ENCODE assay signal across 18 cellular contexts in the genomic region with DNA sequence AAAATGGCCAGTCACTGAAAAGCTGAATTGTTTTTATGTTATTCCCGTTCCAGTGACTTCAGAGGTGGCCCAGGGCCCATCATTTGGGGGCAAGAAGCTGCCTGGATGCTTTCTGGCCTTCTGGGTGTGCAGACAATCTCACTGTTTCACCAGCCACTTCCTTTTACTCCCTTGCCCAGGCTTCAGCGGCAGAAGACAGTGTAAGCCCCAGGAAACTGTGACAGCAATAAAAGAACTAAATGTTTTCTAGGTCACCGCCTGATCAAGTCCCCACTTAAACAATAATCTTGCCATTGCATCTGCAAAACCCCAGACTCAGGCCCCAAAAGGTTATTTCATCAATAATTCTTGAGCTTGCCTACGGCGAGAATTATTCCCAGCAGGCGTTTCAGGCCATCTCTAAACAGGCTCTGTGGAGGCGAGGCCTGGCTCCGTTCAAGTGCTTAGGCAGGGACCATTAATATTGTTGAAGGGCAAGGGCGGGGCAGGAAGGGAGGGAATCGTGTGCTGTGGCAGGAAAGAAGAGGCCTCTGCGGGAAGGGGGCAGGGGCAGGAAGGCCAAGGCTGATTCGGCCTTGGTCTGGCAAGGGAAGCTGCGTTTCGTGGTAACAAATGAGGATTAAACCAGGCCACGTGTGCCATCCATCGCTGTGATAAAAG.
DNase-seq lines count a peak whose midpoint lies in the region; ATAC-seq, FAIRE-seq and TF ChIP-seq lines count a peak whose summit lies in the region.
"Had no signal": no experiment of that assay in that cellular context is flagged by ENCODE, and none has a peak within 500 bp of the region (broad histone marks: within the 10 kb centered on the region; RNA-seq: fewer than 3 reads in every experiment).

No MANE protein-coding gene starts in this region.

- no peak for ATAC-seq in GM18868 (IDR thresholded peaks at IDR 0.05; ENCODE audit: unreplicated experiment)
- no peak for ATAC-seq in PC-3

- BruUV-seq in PC-3 (replicated peaks; lab: Mats Ljungman, UMichigan): no TSS peak

- POLR2A ChIA-PET in PC-3 (lab: Charles Lee; ENCODE audit: unreplicated experiment): no interaction called here

- H3K9me3 ChIP-seq in spleen (peaks cover 0 to 6% (median 0%) of the 10 kb centered on the region in 8 donors), small intestine (ENCODE audit: control insufficient read depth, low read depth) (no peaks in the 10 kb centered on the region), PC-3 (ENCODE audit: low read length) (no peaks in the 10 kb centered on the region)
- H3K9me3 ChIP-seq: colonic mucosa, sigmoid colon, SJSA1 had no signal

- H3K36me3 ChIP-seq in spleen: no peaks in the 10 kb centered on the region
- H3K36me3 ChIP-seq in small intestine (ENCODE audit: control insufficient read depth in 2 of 2, insufficient read depth in 2 of 2, low read length in 2 of 2): no peaks in the 10 kb centered on the region
- no peaks in the 10 kb centered on the region for H3K36me3 ChIP-seq in PC-3 (ENCODE audit: low read depth, low read length)
- H3K36me3 ChIP-seq: colonic mucosa, esophagus muscularis mucosa, sigmoid colon, SJSA1 had no signal

- no peaks in the 10 kb centered on the region for H3K9me2 ChIP-seq in PC-3 (replicated peaks; ENCODE audit: low read length)

- intact Hi-C loops in spleen (cut with DNase I; ENCODE audit: low total_unique reads) (no loop called here), PC-3 (cut with micrococcal nuclease) (no loop called here)

- CTCF ChIA-PET in PC-3 (lab: Charles Lee): no interaction called here

- FAIRE-seq in small intestine (lab: Jason Lieb, UNC): no peak
- FAIRE-seq: A204.1, H54 had no signal

- no peak for TF ChIP-seq POLR2A in spleen (IDR thresholded peaks at IDR 0.05)

- WGBS in spleen, 5 donors: 20 to 38% (median 30%) methylated on average over 15 to 16 of the region's 16 CpGs
- 52 to 62% (median 57%) methylated on average over 16 of the region's 16 CpGs for WGBS in small intestine, 3 donors

- peaks cover 0 to 14% (median 6%) of the 10 kb centered on the region in 6 donors for H3K4me1 ChIP-seq in spleen
- H3K4me1 ChIP-seq in small intestine (ENCODE audit: control insufficient read depth in 2 of 2, insufficient read depth in 1 of 2, low read depth in 1 of 2, low read length in 1 of 2): no peaks in the 10 kb centered on the region
- H3K4me1 ChIP-seq in PC-3 (ENCODE audit: insufficient read depth, low read length): no peaks in the 10 kb centered on the region
- H3K4me1 ChIP-seq: colonic mucosa, esophagus muscularis mucosa, sigmoid colon, SJSA1 had no signal

- H3F3A ChIP-seq in PC-3 (ENCODE audit: low read length, unreplicated experiment): no peaks in the 10 kb centered on the region

- no peak overlapping the region for H3K4me2 ChIP-seq in PC-3 (ENCODE audit: low read length)
- H3K4me2 ChIP-seq: hepatocyte had no signal

- no peaks in the 10 kb centered on the region for H4K20me1 ChIP-seq in PC-3 (ENCODE audit: low read length)

- H3K9ac ChIP-seq in PC-3 (ENCODE audit: low read length): no peak overlapping the region

- H3K27ac ChIP-seq in spleen: peak overlapping the region in 7 of 8 donors; percentile 41 to 81 (median 72)
- H3K27ac ChIP-seq in small intestine (ENCODE audit: low read depth in 1 of 2, low read length in 1 of 2): no peak overlapping the region
- no peak overlapping the region for H3K27ac ChIP-seq in PC-3 (ENCODE audit: low read length)
- H3K27ac ChIP-seq: colonic mucosa, esophagus muscularis mucosa, hepatocyte, sigmoid colon, SJSA1 had no signal

- no peaks in the 10 kb centered on the region for H3K79me2 ChIP-seq in PC-3 (ENCODE audit: low read length)
- H3K79me2 ChIP-seq: hepatocyte had no signal

- no peak overlapping the region for H2AFZ ChIP-seq in PC-3 (ENCODE audit: low read length)
- H2AFZ ChIP-seq: hepatocyte had no signal

- no peak for TF ChIP-seq CTCF in spleen (IDR thresholded peaks at IDR 0.05 in 8 of 11, conservative IDR thresholded peaks at IDR 0.05 in 3 of 11)
- TF ChIP-seq CTCF in PC-3 (conservative IDR thresholded peaks at IDR 0.05; ENCODE audit: low read depth, low read length): no peak

- H3K4me3 ChIP-seq in spleen (no peak overlapping the region), small intestine (ENCODE audit: low read depth in 1 of 2, low read length in 2 of 2) (no peak overlapping the region), PC-3 (ENCODE audit: low read length) (no peak overlapping the region)
- H3K4me3 ChIP-seq: colonic mucosa, esophagus muscularis mucosa, hepatocyte, sigmoid colon, SJSA1 had no signal

- DNase-seq in NCI-H82 (lab: John Stamatoyannopoulos, UW): peak; percentile 37
- no peak for DNase-seq in NCI-H82 treated with DMSO at 0.1 percent for 48 hours (lab: John Stamatoyannopoulos, UW; ENCODE audit: unreplicated experiment)
- peak; percentile 23 for DNase-seq in NCI-H345 treated with DMSO at 0.1 percent for 48 hours (lab: John Stamatoyannopoulos, UW; ENCODE audit: unreplicated experiment)
- peak; percentile 17 for DNase-seq in central memory CD4-positive, alpha-beta T cell
- peak; percentile 85 for DNase-seq in spleen
- DNase-seq in small intestine: no peak
- DNase-seq in PC-3: no peak
- DNase-seq: colonic mucosa; KBM-7; NCI-H1694 treated with DMSO at 0.1 percent for 48 hours; sigmoid colon; stimulated activated naive CD4-positive, alpha-beta T cell treated with Interleukin-2 at 50 U/mL for 16 hours had no signal

- H3K27me3 ChIP-seq in spleen (replicated peaks in 1 of 7): no peaks in the 10 kb centered on the region
- H3K27me3 ChIP-seq in small intestine (ENCODE audit: control insufficient read depth in 2 of 2, insufficient read depth in 2 of 2, low read length in 2 of 2): no peaks in the 10 kb centered on the region
- peaks cover 68% of the 10 kb centered on the region for H3K27me3 ChIP-seq in PC-3 (ENCODE audit: low read length)
- H3K27me3 ChIP-seq: colonic mucosa, esophagus muscularis mucosa, sigmoid colon, SJSA1 had no signal

Comparison
In these comparisons a context has a peak if more than half of its experiments do, and no peak if none do; other contexts are left out.
1. DNase-seq: peak in NCI-H82 (single experiment), NCI-H345 treated with DMSO at 0.1 percent for 48 hours (single experiment), central memory CD4-positive, alpha-beta T cell (single experiment) and spleen (single experiment); none in NCI-H82 treated with DMSO at 0.1 percent for 48 hours (single experiment), small intestine (single experiment) and PC-3 (single experiment).
2. H3K27ac ChIP-seq: peak in spleen (7 of 8); none in small intestine (0 of 2) and PC-3 (single experiment).